In genomic region chr12:108822458-108823205, GRCh38 we compare ENCODE assay signal across 11 cellular contexts. TPM values are rescaled to one million over a fixed set of nuclear protein-coding genes. Genes with fewer than 3 reads are reported as not detected.
DNase-seq lines count a peak whose midpoint lies in the region; ATAC-seq and TF ChIP-seq lines count a peak whose summit lies in the region.
"Had no signal": no experiment of that assay in that cellular context is flagged by ENCODE, and none has a peak within 500 bp of the region (broad histone marks: within the 10 kb centered on the region; RNA-seq: fewer than 3 reads in every experiment).

No MANE protein-coding gene starts in this region.

- no peak for TF ChIP-seq RAD21 in SK-N-SH (IDR thresholded peaks at IDR 0.05; ENCODE audit: low read length)

- BruUV-seq in OCI-LY7 (replicated peaks; lab: Mats Ljungman, UMichigan), result no TSS peak

- H3K36me3 ChIP-seq in SK-N-SH (replicated peaks in 1 of 2; ENCODE audit: control insufficient read depth in 1 of 2, insufficient read depth in 2 of 2, low read length in 1 of 2) (peaks cover 14 to 57% of the 10 kb centered on the region in 2 experiments), stomach (peaks cover 9 to 50% (median 41%) of the 10 kb centered on the region in 4 donors), OCI-LY7 (ENCODE audit: insufficient read depth, low read length) (peaks cover 5% of the 10 kb centered on the region; the same call in 1 of the 2 replicates)

- peak; percentile 65 for DNase-seq in SIG-M5 treated with dmso at 0.1 percent for 504 hours (lab: John Stamatoyannopoulos, UW; ENCODE audit: unreplicated experiment)
- DNase-seq in SIG-M5 (lab: John Stamatoyannopoulos, UW), result no peak
- DNase-seq in SK-N-SH, result peak; percentile 62
- no peak for DNase-seq in glutamatergic neuron
- no peak for DNase-seq in stomach
- no peak for DNase-seq in OCI-LY7 (ENCODE audit: low spot score)
- DNase-seq in OCI-M2 (lab: John Stamatoyannopoulos, UW; ENCODE audit: unreplicated experiment), result no peak
- DNase-seq: activated effector memory CD4-positive, alpha-beta T cell treated with Interleukin-2 at 50 U/mL for 16 hours; NCI-H1092 had no signal

- peaks cover 55% of the 10 kb centered on the region for H3K4me1 Mint-ChIP-seq in glutamatergic neuron (ENCODE audit: low read depth, unreplicated experiment)

- no peak overlapping the region for H3K4me3 Mint-ChIP-seq in glutamatergic neuron (ENCODE audit: unreplicated experiment)

- H3K4me1 ChIP-seq in SK-N-SH (ENCODE audit: control insufficient read depth in 1 of 2, insufficient read depth in 2 of 2, low read depth in 1 of 2, low read length in 1 of 2) (peaks cover 48 to 56% of the 10 kb centered on the region in 2 experiments), stomach (peaks cover 33 to 96% (median 64%) of the 10 kb centered on the region in 4 donors), OCI-LY7 (ENCODE audit: insufficient read depth, low read length, poor library complexity, severe bottlenecking) (peaks cover 14% of the 10 kb centered on the region)

- TF ChIP-seq CTCF in SK-N-SH (IDR thresholded peaks at IDR 0.05) (no peak), glutamatergic neuron (IDR thresholded peaks at IDR 0.05; ENCODE audit: partially characterized antibody, unreplicated experiment) (no peak), stomach (IDR thresholded peaks at IDR 0.05) (no peak), OCI-LY7 (conservative IDR thresholded peaks at IDR 0.05; ENCODE audit: low read length) (no peak)

- WGBS in SK-N-SH (ENCODE audit: low lambda C conversion rate), result 82% methylated on average over 7 of the region's 7 CpGs
- WGBS in stomach, 5 donors, result 79 to 93% (median 88%) methylated on average over 7 of the region's 7 CpGs

- TF ChIP-seq POLR2A in stomach (IDR thresholded peaks at IDR 0.05), result no peak

- peak in 1 of 2 experiments; percentile 73; a peak in 2 of 4 replicates for TF ChIP-seq EP300 in SK-N-SH (IDR thresholded peaks at IDR 0.05; ENCODE audit: borderline replicate concordance in 1 of 2, low read depth in 1 of 2, low read length in 1 of 2)
- no peak for TF ChIP-seq EP300 in stomach (IDR thresholded peaks at IDR 0.05)

- no peaks in the 10 kb centered on the region for H4K20me1 ChIP-seq in SK-N-SH (ENCODE audit: insufficient read depth)
- no peaks in the 10 kb centered on the region for H4K20me1 ChIP-seq in OCI-LY7 (ENCODE audit: insufficient read depth, low read length)

- H3K9me3 Mint-ChIP-seq in glutamatergic neuron (ENCODE audit: unreplicated experiment), result peaks cover 7% of the 10 kb centered on the region

- no peak for ATAC-seq in GM18861 (IDR thresholded peaks at IDR 0.05; ENCODE audit: unreplicated experiment)

- CTCF ChIA-PET in SK-N-SH (lab: Yijun Ruan, JAX) (interaction anchor here (0.5 to 3.8 kb wide), 10 partner anchors 10 to 270 kb away, joined by 3 to 19 read pairs (median 4); partner anchors contain the start of gene ALKBH2), OCI-LY7 (lab: Charles Lee; ENCODE audit: unreplicated experiment) (no interaction called here)

- H3F3A ChIP-seq in SK-N-SH (replicated peaks; ENCODE audit: insufficient read depth), result peaks cover 45% of the 10 kb centered on the region

- H3K9me3 ChIP-seq in SK-N-SH (no peaks in the 10 kb centered on the region), stomach (no peaks in the 10 kb centered on the region), OCI-LY7 (ENCODE audit: low read length) (no peaks in the 10 kb centered on the region)

- POLR2A ChIA-PET in SK-N-SH (lab: Yijun Ruan, JAX) (no interaction called here), OCI-LY7 (lab: Charles Lee) (interaction anchor here (0.9 kb wide), 1 partner anchor 10 kb away, joined by 4 read pairs; no protein-coding TSS in a partner anchor)

- H3K27me3 Mint-ChIP-seq in glutamatergic neuron (ENCODE audit: unreplicated experiment), result peaks cover 6% of the 10 kb centered on the region

- H3K36me3 Mint-ChIP-seq in glutamatergic neuron (ENCODE audit: unreplicated experiment), result no peaks in the 10 kb centered on the region

- H3K79me2 ChIP-seq in SK-N-SH (ENCODE audit: insufficient read depth) (peaks cover 90% of the 10 kb centered on the region), OCI-LY7 (ENCODE audit: insufficient read depth, low read depth, low read length) (no peaks in the 10 kb centered on the region)

- H3K4me2 ChIP-seq in SK-N-SH (0 out of 2 replicates have a peak overlapping the region, but pooled peaks have one; percentile 9), OCI-LY7 (ENCODE audit: low read length) (no peak overlapping the region)

- no peaks in the 10 kb centered on the region for H3K9me2 ChIP-seq in SK-N-SH
- no peaks in the 10 kb centered on the region for H3K9me2 ChIP-seq in OCI-LY7 (ENCODE audit: insufficient read depth, low read length)

- H3K27ac ChIP-seq in SK-N-SH (ENCODE audit: low read depth in 2 of 2, low read length in 1 of 2) (peak overlapping the region; percentile 99 to 100; a peak in 3 of 4 replicates), stomach (peak overlapping the region; percentile 0 to 87 (median 43)), OCI-LY7 (ENCODE audit: low read depth, low read length, poor library complexity, severe bottlenecking) (no peak overlapping the region)

- H3K27me3 ChIP-seq in SK-N-SH (ENCODE audit: insufficient read depth), result no peaks in the 10 kb centered on the region
- no peaks in the 10 kb centered on the region for H3K27me3 ChIP-seq in stomach

- intact Hi-C loops in stomach (cut with DNase I; ENCODE audit: low total_unique reads) (no loop called here), OCI-LY7 (cut with micrococcal nuclease; ENCODE audit: unreplicated experiment) (no loop called here)

- H3K4me3 ChIP-seq in SK-N-SH (ENCODE audit: low read depth in 2 of 2, low read length in 1 of 2) (no peak overlapping the region), stomach (no peak overlapping the region), OCI-LY7 (ENCODE audit: low read depth, low read length, poor library complexity, severe bottlenecking) (no peak overlapping the region)

- peak overlapping the region; percentile 82 for H3K27ac Mint-ChIP-seq in glutamatergic neuron (ENCODE audit: unreplicated experiment)

- H2AFZ ChIP-seq in SK-N-SH (ENCODE audit: low read depth) (no peak overlapping the region), OCI-LY7 (ENCODE audit: low read length) (no peak overlapping the region)

- H3K9ac ChIP-seq in SK-N-SH, result no peak overlapping the region

TF ChIP-seq in SK-N-SH, 30 proteins besides CTCF, POLR2A, EP300 and RAD21 (continues in another document):
- no peak for TF ChIP-seq GABPA (IDR thresholded peaks at IDR 0.05; ENCODE audit: low read depth)
- TF ChIP-seq TAF1 (IDR thresholded peaks at IDR 0.05; ENCODE audit: borderline replicate concordance, low read depth, low read length), result no peak
- peak; percentile 51; the same call in 1 of the 2 replicates for TF ChIP-seq RCOR1 (IDR thresholded peaks at IDR 0.05; ENCODE audit: low read length)
- TF ChIP-seq RFX5 (IDR thresholded peaks at IDR 0.05; ENCODE audit: low read length), result no peak
- peak; percentile 32; the same call in 1 of the 2 replicates for TF ChIP-seq GATA2 (CRISPR knock-in tag; IDR thresholded peaks at IDR 0.05)
- no peak for TF ChIP-seq TEAD4 (IDR thresholded peaks at IDR 0.05; ENCODE audit: borderline replicate concordance, insufficient read depth)
- no peak for TF ChIP-seq SMC3 (IDR thresholded peaks at IDR 0.05; ENCODE audit: low read depth, low read length)
- no peak for TF ChIP-seq USF2 (IDR thresholded peaks at IDR 0.05; ENCODE audit: borderline replicate concordance, low read depth, low read length)
- TF ChIP-seq ZBTB33 (IDR thresholded peaks at IDR 0.05; ENCODE audit: borderline replicate concordance, low read depth), result no peak
- no peak for TF ChIP-seq FOSL2 (IDR thresholded peaks at IDR 0.05; ENCODE audit: borderline replicate concordance, low read depth)
- no peak for TF ChIP-seq JUND (IDR thresholded peaks at IDR 0.05)
- no peak for TF ChIP-seq ELF1 (IDR thresholded peaks at IDR 0.05)

RNA-seq across cellular contexts. Expression of gene SSH1, which starts 34.8 kb away (rescaled TPM):
- polyA plus RNA-seq in SK-N-SH (2012; rRNA removed) (16.4 and 19.6 TPM in 2 replicates), stomach (1 to 10 TPM; 2.3 to 6.0 (median 3.2) TPM)
- polyA plus RNA-seq in SK-N-SH (2012; cell fraction: cytosol; rRNA removed), result 12.2 and 14.1 TPM in 2 replicates
- polyA plus RNA-seq in SK-N-SH (2012; cell fraction: nucleus; rRNA removed), result 27.9 and 35.1 TPM in 2 replicates
- total RNA-seq in glutamatergic neuron (ENCODE audit: unreplicated experiment) (28.2 TPM), stomach (100 to 1,000 TPM in 1 of 5 donors, 10 to 100 TPM in 4; 10.1 to 172 (median 22.9) TPM), OCI-LY7 (2022) (16.6 and 17.2 TPM in 2 replicates)
- total RNA-seq in OCI-LY7 (2014; rRNA removed; shearing (Covaris generic)), result 5.3 and 8.0 TPM in 2 replicates

RNA-seq across cellular contexts. Expression of gene DAO, which starts 57.3 kb away (rescaled TPM):
- polyA plus RNA-seq in SK-N-SH (2012; rRNA removed) (not detected in 2 replicates), stomach (not detected)
- polyA plus RNA-seq in SK-N-SH (2012; cell fraction: cytosol; rRNA removed), result not detected in 2 replicates
- not detected in 2 replicates for polyA plus RNA-seq in SK-N-SH (2012; cell fraction: nucleus; rRNA removed)
- total RNA-seq in glutamatergic neuron (ENCODE audit: unreplicated experiment) (not detected), stomach (not detected), OCI-LY7 (2022) (not detected in 2 replicates)
- total RNA-seq in OCI-LY7 (2014; rRNA removed; shearing (Covaris generic)), result not detected in 2 replicates
- total RNA-seq: epithelial cell of proximal tubule had no signal

Comparison
In these comparisons a context has a peak if more than half of its experiments do, and no peak if none do; other contexts are left out.
1. DNase-seq: peak in SIG-M5 treated with dmso at 0.1 percent for 504 hours (single experiment) and SK-N-SH (single experiment); none in SIG-M5 (single experiment), glutamatergic neuron (single experiment), stomach (single experiment), OCI-LY7 (single experiment) and OCI-M2 (single experiment).